ENCODE assay signal across 15 cellular contexts in the genomic region with DNA sequence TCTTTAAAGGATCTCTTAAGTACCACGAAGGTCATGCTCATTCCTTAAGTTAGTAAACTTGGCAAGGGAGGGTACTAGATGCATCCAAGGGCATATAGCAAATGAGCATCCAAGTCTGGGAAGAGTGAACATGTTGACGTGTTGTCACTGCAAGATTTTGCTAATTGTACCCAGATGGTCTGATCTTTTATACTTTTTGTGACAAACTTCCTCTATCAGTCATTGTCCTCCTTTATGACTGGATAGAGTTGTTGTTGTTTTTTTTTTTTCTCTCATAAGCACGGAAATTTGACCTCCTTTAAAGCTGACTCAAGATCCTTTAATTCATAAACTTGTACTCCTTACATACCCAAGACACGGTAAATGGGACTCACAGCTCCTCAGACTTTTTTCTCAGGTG.
"Had no signal": no experiment of that assay in that cellular context is flagged by ENCODE, and none has a peak within 500 bp of the region (broad histone marks: within the 10 kb centered on the region; RNA-seq: fewer than 3 reads in every experiment).

No MANE protein-coding gene starts in this region.

- H3K27ac ChIP-seq: esophagus squamous epithelium, hepatocyte, left ventricle myocardium inferior, SK-N-MC had no signal

- H3K4me3 ChIP-seq: esophagus squamous epithelium, hepatocyte, left ventricle myocardium inferior, SK-N-MC had no signal

- H3K4me1 ChIP-seq: esophagus squamous epithelium, left ventricle myocardium inferior had no signal

- H2AFZ ChIP-seq: hepatocyte had no signal

- DNase-seq: activated CD4-positive, alpha-beta T cell treated with anti-CD3 and anti-CD28 coated beads for 1 hour; activated CD4-positive, alpha-beta T cell treated with anti-CD3 and anti-CD28 coated beads, Interleukin-2, amount 50 U/mL, for 4 hours; activated naive CD4-positive, alpha-beta T cell treated with anti-CD3 and anti-CD28 coated beads, Interleukin-2, amount 10 ng/mL, durations not matched to agents 7 days and 5 days; activated T-cell treated with anti-CD3 and anti-CD28 coated beads for 4 hours; esophagus squamous epithelium; left ventricle myocardium inferior; naive thymus-derived CD4-positive, alpha-beta T cell; stimulated activated CD4-positive, alpha-beta T cell treated with anti-CD3 and anti-CD28 coated beads, Interleukin-15, amount 100 ng/mL, for 24 hours; stimulated activated CD4-positive, alpha-beta T cell treated with anti-CD3 and anti-CD28 coated beads, Interleukin-4, amount 100 ng/mL, for 1 hour; stimulated activated naive CD4-positive, alpha-beta T cell treated with Interleukin-2 at 50 U/mL for 16 hours; T-helper 1 cell; T1000 had no signal

- H3K9me3 ChIP-seq: esophagus squamous epithelium had no signal

- H3K79me2 ChIP-seq: hepatocyte had no signal

- H3K36me3 ChIP-seq: esophagus squamous epithelium, left ventricle myocardium inferior had no signal

- H3K4me2 ChIP-seq: hepatocyte had no signal

- H3K27me3 ChIP-seq: esophagus squamous epithelium, hepatocyte had no signal

- ATAC-seq: activated T-helper 17 cell treated with anti-CD3 and anti-CD28 coated beads, Interleukin-2, amount 50 U/mL, for 72 hours; naive thymus-derived CD4-positive, alpha-beta T cell had no signal
